ENCODE assay signal across 7 cellular contexts in the genomic region with DNA sequence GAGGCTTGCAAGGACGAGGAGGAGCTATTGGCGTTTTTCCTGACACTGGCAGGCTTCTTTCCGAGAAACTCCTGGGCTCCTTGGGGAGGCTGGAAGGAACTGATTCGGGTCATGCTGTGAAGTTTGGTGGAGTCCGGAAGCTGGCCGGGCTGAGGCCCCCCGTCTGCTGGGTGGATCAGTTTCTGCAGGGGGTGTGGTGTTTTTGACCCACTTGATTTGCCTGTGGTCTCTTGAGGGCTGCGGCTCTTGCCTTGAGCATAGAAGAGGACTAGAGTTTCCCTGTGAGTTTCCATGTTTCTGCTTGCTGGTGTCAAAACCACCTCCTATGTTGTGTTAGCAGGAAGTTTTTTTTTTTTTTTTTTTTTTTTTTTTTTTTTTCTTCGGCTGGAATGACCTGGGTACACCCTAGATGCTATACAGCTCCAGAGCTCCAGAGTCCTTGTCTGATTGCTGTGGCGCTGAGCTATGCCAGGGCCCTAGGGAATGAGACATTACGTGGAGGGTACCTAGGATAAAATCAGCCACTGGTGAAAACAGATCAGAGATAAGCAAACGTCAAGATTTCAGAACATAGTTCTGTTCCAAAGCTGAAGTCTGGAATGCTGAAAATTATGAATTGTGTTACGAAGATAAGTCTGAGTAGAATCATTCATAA. TPM values are rescaled to one million over a fixed set of nuclear protein-coding genes. Genes with fewer than 3 reads are reported as not detected.
DNase-seq lines count a peak whose midpoint lies in the region; ATAC-seq and TF ChIP-seq lines count a peak whose summit lies in the region.

No MANE protein-coding gene starts in this region.

- H3K9me3 ChIP-seq in transverse colon, result no peaks in the 10 kb centered on the region

- 10% methylated on average over 12 to 13 of the region's 13 CpGs for WGBS in lower leg skin, 2 donors
- WGBS in transverse colon (ENCODE audit: low coverage in 1 of 2), 2 donors, result 6 to 7% methylated on average over 3 to 13 of the region's 13 CpGs

- no peak for TF ChIP-seq EP300 in transverse colon (IDR thresholded peaks at IDR 0.05; ENCODE audit: low read depth)

- H3K36me3 ChIP-seq in transverse colon, result no peaks in the 10 kb centered on the region

- in situ Hi-C loops in transverse colon (cut with MboI; ENCODE audit: low pct_ligation_motif_present in 1 of 4, low pct_unique_long_range_greater_than_20kb in 1 of 4, low sequenced_read_pairs in 3 of 4), result loop anchor here in 1 of 4 donors (25.0 kb wide), 1 partner anchor 201 kb away; no protein-coding TSS in a partner anchor

- DNase-seq in RWPE1 (ENCODE audit: low spot score) (no peak), lower leg skin (ENCODE audit: low spot score in 2 of 2) (peak in 1 of 2 donors; percentile 91), transverse colon (peak; percentile 68), NCI-H1694 treated with DMSO at 0.1 percent for 48 hours (lab: John Stamatoyannopoulos, UW) (no peak)

- ATAC-seq in GM18517 (IDR thresholded peaks at IDR 0.05; ENCODE audit: unreplicated experiment) (peak; percentile 55), HG02588 (IDR thresholded peaks at IDR 0.05; ENCODE audit: unreplicated experiment) (peak; percentile 44)

- TF ChIP-seq POLR2A in lower leg skin (IDR thresholded peaks at IDR 0.05), result no peak
- no peak for TF ChIP-seq POLR2A in transverse colon (IDR thresholded peaks at IDR 0.05)

- H3K4me3 ChIP-seq in lower leg skin (ENCODE audit: low read depth, poor library complexity, severe bottlenecking), result peak overlapping the region; percentile 99
- peak overlapping the region; percentile 63 to 79 (median 76) for H3K4me3 ChIP-seq in transverse colon

- intact Hi-C loops in lower leg skin (cut with DNase I; ENCODE audit: low total_unique reads), result no loop called here
- intact Hi-C loops in transverse colon (cut with DNase I; ENCODE audit: low total_unique reads), result no loop called here

- peak overlapping the region; percentile 84 for H3K27ac ChIP-seq in RWPE1
- H3K27ac ChIP-seq in cingulate gyrus (ENCODE audit: low read depth, low read length), result peak overlapping the region; percentile 94
- peak overlapping the region; percentile 90 to 98 (median 97) for H3K27ac ChIP-seq in transverse colon

- no peak for TF ChIP-seq CTCF in RWPE1 (conservative IDR thresholded peaks at IDR 0.05; ENCODE audit: low read depth)
- TF ChIP-seq CTCF in lower leg skin (IDR thresholded peaks at IDR 0.05), result no peak
- no peak for TF ChIP-seq CTCF in transverse colon (IDR thresholded peaks at IDR 0.05)

- POLR2A ChIA-PET in RWPE1 (lab: Yijun Ruan, JAX; ENCODE audit: low non-redundant PET), result interaction anchor here (0.6 to 1.5 kb wide), 3 partner anchors 9 to 13 kb away, joined by 3 read pairs; no protein-coding TSS in a partner anchor

- peaks cover 16 to 71% (median 36%) of the 10 kb centered on the region in 4 donors for H3K4me1 ChIP-seq in transverse colon

- no peaks in the 10 kb centered on the region for H3K27me3 ChIP-seq in transverse colon

- CTCF ChIA-PET in RWPE1 (lab: Yijun Ruan, JAX), result interaction anchor here (0.6 to 1.0 kb wide), 3 partner anchors 10 to 425 kb away, joined by 3 read pairs; no protein-coding TSS in a partner anchor

RNA-seq across cellular contexts. Expression of gene TBC1D22A, which starts 0.7 kb away (rescaled TPM):
- total RNA-seq in lower leg skin (10 to 100 TPM; 21.8 to 32.3 (median 31.6) TPM), transverse colon (100 to 1,000 TPM in 1 of 4 donors, 10 to 100 TPM in 3; 31.2 to 111 (median 41.8) TPM)

RNA-seq across cellular contexts. Expression of gene CERK, which starts 25.1 kb away (rescaled TPM):
- total RNA-seq in lower leg skin (10 to 100 TPM; 38.9 to 49.6 (median 41.5) TPM), transverse colon (10 to 100 TPM; 13.7 to 72.2 (median 63.5) TPM)
